ENCODE assay signal across 9 cellular contexts in genomic region chr18:74242451-74243096, GRCh38. TPM values are rescaled to one million over a fixed set of nuclear protein-coding genes. Genes with fewer than 3 reads are reported as not detected.
DNase-seq lines count a peak whose midpoint lies in the region; TF ChIP-seq lines count a peak whose summit lies in the region.
"Had no signal": no experiment of that assay in that cellular context is flagged by ENCODE, and none has a peak within 500 bp of the region (broad histone marks: within the 10 kb centered on the region; RNA-seq: fewer than 3 reads in every experiment).

No MANE protein-coding gene starts in this region.

- no peak overlapping the region for H3K4me3 ChIP-seq in fibroblast of pulmonary artery (replicated peaks; ENCODE audit: low read depth, low read length)

- POLR2A ChIA-PET in HEK293T (lab: Yijun Ruan, JAX): no interaction called here

- peak; percentile 84 for DNase-seq in GF-D8 (lab: John Stamatoyannopoulos, UW)
- DNase-seq in NOMO-1 treated with DMSO at 0.1 percent for 48 hours (lab: John Stamatoyannopoulos, UW; ENCODE audit: unreplicated experiment): peak; percentile 38
- DNase-seq in fibroblast of pulmonary artery (ENCODE audit: low read depth): peak; percentile 37
- peak; percentile 11 to 14 for DNase-seq in lung microvascular endothelial cell (ENCODE audit: low read depth in 2 of 2)
- no peak for DNase-seq in HEK293T (ENCODE audit: extremely low spot score)
- DNase-seq in amygdala (lab: John Stamatoyannopoulos, UW): no peak
- DNase-seq in GDM1 (lab: John Stamatoyannopoulos, UW): no peak
- no peak for DNase-seq in NCI-H526 (lab: John Stamatoyannopoulos, UW)
- DNase-seq: activated CD4-positive, alpha-beta T cell treated with anti-CD3 and anti-CD28 coated beads, Interleukin-2, amount 50 U/mL, for 48 hours had no signal

- CTCF ChIA-PET in HEK293T (lab: Yijun Ruan, JAX): no interaction called here

- TF ChIP-seq CTCF in fibroblast of pulmonary artery (IDR thresholded peaks at IDR 0.05; ENCODE audit: low read length, missing control alignments): no peak

TF ChIP-seq in HEK293T, 16 proteins besides CTCF, POLR2A, EP300 and RAD21:
- no peak for TF ChIP-seq NFRKB (IDR thresholded peaks at IDR 0.05)
- no peak for TF ChIP-seq FOXM1 (IDR thresholded peaks at IDR 0.05; ENCODE audit: borderline replicate concordance)
- no peak for TF ChIP-seq CTBP1 (IDR thresholded peaks at IDR 0.05; ENCODE audit: borderline replicate concordance)
- TF ChIP-seq SUZ12 (IDR thresholded peaks at IDR 0.05): no peak
- TF ChIP-seq HDGF (IDR thresholded peaks at IDR 0.05; ENCODE audit: borderline replicate concordance): no peak
- TF ChIP-seq ARNT (IDR thresholded peaks at IDR 0.05): no peak
- no peak for TF ChIP-seq FOXK2 (IDR thresholded peaks at IDR 0.05)
- TF ChIP-seq LEF1 (IDR thresholded peaks at IDR 0.05; ENCODE audit: borderline replicate concordance): no peak
- TF ChIP-seq ELF4 (IDR thresholded peaks at IDR 0.05): no peak
- no peak for TF ChIP-seq SP1 (IDR thresholded peaks at IDR 0.05)
- no peak for TF ChIP-seq BHLHE40 (IDR thresholded peaks at IDR 0.05; ENCODE audit: borderline replicate concordance)
TF ChIP-seq in HEK293T: peak in this region for 0.

RNA-seq across cellular contexts. Expression of gene CYB5A, which starts 49.2 kb away (rescaled TPM):
- total RNA-seq in lung microvascular endothelial cell: 18.5 and 27.8 TPM in 2 replicates

Comparison
In these comparisons a context has a peak if more than half of its experiments do, and no peak if none do; other contexts are left out.
1. DNase-seq: peak in GF-D8 (single experiment), NOMO-1 treated with DMSO at 0.1 percent for 48 hours (single experiment), fibroblast of pulmonary artery (single experiment) and lung microvascular endothelial cell (2 of 2); none in HEK293T (single experiment), amygdala (0 of 56), GDM1 (single experiment) and NCI-H526 (0 of 2).